13 cellular contexts compared by ENCODE assay signal in the genomic region with DNA sequence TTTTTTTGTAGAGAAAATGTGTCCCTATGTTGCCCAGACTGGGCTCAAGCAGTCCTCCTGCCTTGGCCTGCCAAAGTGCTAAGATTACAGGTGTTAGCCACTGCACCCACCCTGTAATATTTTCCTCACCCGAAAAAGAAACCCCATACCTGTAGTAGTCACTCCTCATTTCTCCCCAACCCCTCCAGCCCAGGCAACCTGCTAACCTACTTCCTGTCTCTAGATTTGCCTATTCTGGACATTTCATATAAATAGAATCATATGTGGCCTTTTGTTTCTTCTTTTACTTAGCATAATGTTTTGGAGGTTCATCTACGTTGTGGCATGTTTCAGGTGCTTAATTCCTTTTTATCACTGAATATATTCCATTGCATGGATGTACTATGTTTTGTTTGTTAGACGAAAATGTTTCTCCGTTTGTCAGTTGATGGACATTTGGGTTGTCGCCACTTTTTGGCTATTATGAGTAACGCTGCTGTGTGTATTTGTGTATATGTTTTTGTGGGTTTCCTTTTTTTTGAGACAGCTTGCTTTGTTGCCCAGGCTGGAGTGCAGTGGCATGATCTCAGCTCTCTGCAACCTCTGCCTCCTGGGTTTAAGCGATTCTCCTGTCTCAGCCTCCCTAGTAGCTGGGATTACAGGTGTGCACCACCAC. TPM values are rescaled to one million over a fixed set of nuclear protein-coding genes. Genes with fewer than 3 reads are reported as not detected.
DNase-seq lines count a peak whose midpoint lies in the region; ATAC-seq, FAIRE-seq and TF ChIP-seq lines count a peak whose summit lies in the region.
"Had no signal": no experiment of that assay in that cellular context is flagged by ENCODE, and none has a peak within 500 bp of the region (broad histone marks: within the 10 kb centered on the region; RNA-seq: fewer than 3 reads in every experiment).

No MANE protein-coding gene starts in this region.

- FAIRE-seq in GM18507 (lab: Jason Lieb, UNC), result peak; percentile 81
- FAIRE-seq: TTC549 had no signal

- 0 out of 2 replicates have a peak, but pooled peaks cover 3% of the 10 kb centered on the region for H3K4me1 ChIP-seq in MM.1S (ENCODE audit: low read length)
- peaks cover 18% of the 10 kb centered on the region for H3K4me1 ChIP-seq in psoas muscle

- intact Hi-C loops in psoas muscle (cut with DNase I), result no loop called here
- intact Hi-C loops in Right ventricle myocardium superior (cut with DNase I), result no loop called here

- H3K4me2 ChIP-seq in MM.1S (ENCODE audit: low read depth, low read length), result peak overlapping the region; percentile 66

- H3K9me2 ChIP-seq in MM.1S (replicated peaks; ENCODE audit: insufficient read depth, low read length), result no peaks in the 10 kb centered on the region

- no peaks in the 10 kb centered on the region for H3K9me3 ChIP-seq in MM.1S (replicated peaks; ENCODE audit: insufficient read depth, low read length)
- no peaks in the 10 kb centered on the region for H3K9me3 ChIP-seq in psoas muscle

- H3K27ac ChIP-seq in MM.1S (ENCODE audit: low read length), result peak overlapping the region; percentile 59; the same call in 1 of the 2 replicates
- no peak overlapping the region for H3K27ac ChIP-seq in psoas muscle

- H3K4me3 ChIP-seq in MM.1S (ENCODE audit: low read length) (peak overlapping the region; percentile 34; the same call in 1 of the 2 replicates), psoas muscle (no peak overlapping the region)

- 0 out of 2 replicates have a peak, but pooled peaks cover 13% of the 10 kb centered on the region for H3F3A ChIP-seq in MM.1S (ENCODE audit: insufficient read depth, low read length)

- no peak overlapping the region for H2AFZ ChIP-seq in MM.1S (ENCODE audit: low read length)

- no peaks in the 10 kb centered on the region for H4K20me1 ChIP-seq in MM.1S (ENCODE audit: insufficient read depth, low read length)

- no peaks in the 10 kb centered on the region for H3K36me3 ChIP-seq in MM.1S (replicated peaks; ENCODE audit: insufficient read depth, low read length)
- peaks cover 0 to 4% of the 10 kb centered on the region in 2 donors for H3K36me3 ChIP-seq in psoas muscle (ENCODE audit: insufficient read depth in 1 of 2, low read depth in 1 of 2)

- no peak overlapping the region for H3K9ac ChIP-seq in MM.1S (ENCODE audit: low read length)

- H3K27me3 ChIP-seq in MM.1S (replicated peaks; ENCODE audit: insufficient read depth, low read length) (no peaks in the 10 kb centered on the region), psoas muscle (ENCODE audit: insufficient read depth in 3 of 3, low read length in 2 of 3) (no peaks in the 10 kb centered on the region)

- H3K79me2 ChIP-seq in MM.1S (ENCODE audit: low read length), result peaks cover 49% of the 10 kb centered on the region

- ATAC-seq in GM21528 (IDR thresholded peaks at IDR 0.05; ENCODE audit: low FRiP score, unreplicated experiment), result peak; percentile 52
- ATAC-seq in psoas muscle, result no peak
- ATAC-seq in Right ventricle myocardium superior (ENCODE audit: poor library complexity), result no peak

- DNase-seq in GM18507 (ENCODE audit: extremely low spot score, insufficient read length, low read depth) (no peak), MM.1S (peak; percentile 35), germinal center (ENCODE audit: low spot score) (peak; percentile 44), NCI-H526 treated with DMSO at 0.1 percent for 48 hours (lab: John Stamatoyannopoulos, UW) (no peak), psoas muscle (no peak), Right ventricle myocardium superior (no peak), ureter (ENCODE audit: low spot score) (no peak)
- DNase-seq: EL, IMR-90, NCI-H510A, substantia nigra had no signal

- no peak for TF ChIP-seq CTCF in MM.1S (IDR thresholded peaks at IDR 0.05; ENCODE audit: low read length)
- TF ChIP-seq CTCF in psoas muscle (IDR thresholded peaks at IDR 0.05), result no peak

- 90 to 94% (median 90%) methylated on average over 7 of the region's 7 CpGs for WGBS in psoas muscle, 3 donors

RNA-seq across cellular contexts. Expression of a gene that starts 6.2 kb away (rescaled TPM):
- total RNA-seq in psoas muscle (10 to 100 TPM in 2 of 4 donors, 1 to 10 TPM in 2; 8.7 to 16.3 (median 11.7) TPM), Right ventricle myocardium superior (24.7 TPM), ureter (50.9 TPM)
- 1 to 10 TPM; 6.8 to 9.0 (median 7.4) TPM for polyA plus RNA-seq in psoas muscle

RNA-seq across cellular contexts. Expression of a gene that starts 9.3 kb away (rescaled TPM):
- total RNA-seq in psoas muscle (10 to 100 TPM; 17.5 to 29.7 (median 26.4) TPM), Right ventricle myocardium superior (41.5 TPM), ureter (55.5 TPM)
- 10 to 100 TPM; 10.8 to 20.3 (median 13.3) TPM for polyA plus RNA-seq in psoas muscle

RNA-seq across cellular contexts. Expression of a gene that starts 42.9 kb away (rescaled TPM):
- total RNA-seq in psoas muscle (1 to 10 TPM; 3.1 to 9.8 (median 6.1) TPM), Right ventricle myocardium superior (6.7 TPM), ureter (14.1 TPM)
- 10 to 100 TPM in 1 of 3 donors, 1 to 10 TPM in 2; 6.9 to 19.1 (median 7.4) TPM for polyA plus RNA-seq in psoas muscle

Comparison
In these comparisons a context has a peak if more than half of its experiments do, and no peak if none do; other contexts are left out.
1. DNase-seq: peak in MM.1S (single experiment) and germinal center (single experiment); none in GM18507 (single experiment), NCI-H526 treated with DMSO at 0.1 percent for 48 hours (single experiment), psoas muscle (0 of 2), Right ventricle myocardium superior (single experiment) and ureter (single experiment).